In genomic region chr9:14316574-14317304, GRCh38 we compare ENCODE assay signal across 8 cellular contexts. TPM values are rescaled to one million over a fixed set of nuclear protein-coding genes. Genes with fewer than 3 reads are reported as not detected.
DNase-seq lines count a peak whose midpoint lies in the region; TF ChIP-seq lines count a peak whose summit lies in the region.
"Had no signal": no experiment of that assay in that cellular context is flagged by ENCODE, and none has a peak within 500 bp of the region (broad histone marks: within the 10 kb centered on the region; RNA-seq: fewer than 3 reads in every experiment).

No MANE protein-coding gene starts in this region.

- H3K9me3 ChIP-seq in adipocyte (ENCODE audit: control insufficient read depth, low read length) (no peaks in the 10 kb centered on the region), iPS-18a (ENCODE audit: control insufficient read depth, low read depth, low read length) (no peaks in the 10 kb centered on the region), spleen (no peaks in the 10 kb centered on the region)

- H3K36me3 ChIP-seq in adipocyte (ENCODE audit: control insufficient read depth, insufficient read depth, low read length, severe bottlenecking): no peaks in the 10 kb centered on the region
- H3K36me3 ChIP-seq in iPS-18a (ENCODE audit: control insufficient read depth, low read depth, low read length): no peaks in the 10 kb centered on the region
- no peaks in the 10 kb centered on the region for H3K36me3 ChIP-seq in spleen

- peak overlapping the region in 1 of 3 donors; percentile 4 for H3K27ac Mint-ChIP-seq in IgD-negative memory B cell

- peaks cover 52% of the 10 kb centered on the region for H3K4me1 ChIP-seq in adipocyte (ENCODE audit: control insufficient read depth, insufficient read depth, low read length)
- peaks cover 56% of the 10 kb centered on the region for H3K4me1 ChIP-seq in iPS-18a (ENCODE audit: control insufficient read depth, low read depth, low read length)
- peaks cover 3 to 87% (median 46%) of the 10 kb centered on the region in 6 donors for H3K4me1 ChIP-seq in spleen

- H3K4me3 ChIP-seq in adipocyte (ENCODE audit: low read length) (peak overlapping the region; percentile 83), iPS-18a (ENCODE audit: low read length) (peak overlapping the region; percentile 85), spleen (peak overlapping the region in 6 of 8 donors; percentile 35 to 79 (median 55))

- 66 to 77% (median 72%) methylated on average over 8 of the region's 8 CpGs for WGBS in spleen, 5 donors

- no peak for TF ChIP-seq POLR2A in spleen (IDR thresholded peaks at IDR 0.05)

- H3K27ac ChIP-seq in iPS-18a (ENCODE audit: low read length): no peak overlapping the region
- peak overlapping the region; percentile 27 to 95 (median 88) for H3K27ac ChIP-seq in spleen

- no peaks in the 10 kb centered on the region for H3K27me3 ChIP-seq in adipocyte (replicated peaks; ENCODE audit: control insufficient read depth, insufficient read depth, low read length)
- H3K27me3 ChIP-seq in iPS-18a (ENCODE audit: control insufficient read depth, insufficient read depth, low read length): peaks cover 63% of the 10 kb centered on the region
- peaks cover 0 to 62% (median 24%) of the 10 kb centered on the region in 7 donors for H3K27me3 ChIP-seq in spleen (replicated peaks in 1 of 7)

- H3K9ac ChIP-seq in adipocyte (ENCODE audit: low read length) (peak overlapping the region; percentile 92), iPS-18a (ENCODE audit: low read length) (peak overlapping the region; percentile 91)

- peaks cover 1% of the 10 kb centered on the region for H3K36me3 Mint-ChIP-seq in IgD-negative memory B cell

- no peak for DNase-seq in adipocyte (ENCODE audit: low read depth)
- no peak for DNase-seq in spleen
- DNase-seq in stimulated activated CD4-positive, alpha-beta T cell treated with anti-CD3 and anti-CD28 coated beads, Interleukin-4, amount 100 ng/mL, for 4 hours: no peak
- DNase-seq in GDM1 (lab: John Stamatoyannopoulos, UW): no peak
- DNase-seq in RKO (ENCODE audit: low spot score): no peak
- DNase-seq: NCI-H1930 had no signal

- H3K4me3 Mint-ChIP-seq in IgD-negative memory B cell: peak overlapping the region in 3 of 4 donors; percentile 1 to 71 (median 60)

- peaks cover 0 to 3% (median 0%) of the 10 kb centered on the region in 3 donors for H3K9me3 Mint-ChIP-seq in IgD-negative memory B cell

- TF ChIP-seq CTCF in spleen (IDR thresholded peaks at IDR 0.05 in 8 of 11, conservative IDR thresholded peaks at IDR 0.05 in 3 of 11): no peak

- H3K27me3 Mint-ChIP-seq in IgD-negative memory B cell: peaks cover 37% of the 10 kb centered on the region

- H3K4me1 Mint-ChIP-seq in IgD-negative memory B cell: peaks cover 9 to 30% (median 20%) of the 10 kb centered on the region in 3 donors

- intact Hi-C loops in spleen (cut with DNase I; ENCODE audit: low total_unique reads): loop anchor here (10.0 kb wide), 1 partner anchor 222 kb away; no protein-coding TSS in a partner anchor

RNA-seq across cellular contexts. Expression of gene NFIB, which starts 2.8 kb away (rescaled TPM):
- not detected for polyA plus RNA-seq in IgD-negative memory B cell
- 10 to 100 TPM; 45.1 to 96.8 (median 56.3) TPM for total RNA-seq in spleen
- polyA plus RNA-seq in spleen: 1 to 10 TPM; 3.6 to 5.6 (median 3.6) TPM
